ENCODE assay signal across 19 cellular contexts in the genomic region with DNA sequence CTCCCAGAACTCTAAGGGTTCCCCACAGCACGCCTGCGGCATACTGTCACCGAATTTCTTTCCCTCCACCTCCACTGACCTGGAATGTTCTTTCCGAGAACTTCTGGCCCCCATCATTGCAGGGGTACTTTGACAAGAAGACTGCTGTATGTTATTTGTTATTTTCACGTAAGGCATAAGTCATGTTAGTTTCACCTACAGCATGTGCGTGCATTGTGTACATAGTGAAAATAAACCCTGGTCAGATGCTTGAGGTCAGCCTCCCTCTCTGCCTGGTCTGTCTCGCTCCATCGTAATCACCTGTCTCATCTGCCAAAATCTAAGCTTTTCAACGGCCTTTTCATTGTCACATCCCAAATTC. TPM values are rescaled to one million over a fixed set of nuclear protein-coding genes. Genes with fewer than 3 reads are reported as not detected.
DNase-seq lines count a peak whose midpoint lies in the region; ATAC-seq and TF ChIP-seq lines count a peak whose summit lies in the region.
"Had no signal": no experiment of that assay in that cellular context is flagged by ENCODE, and none has a peak within 500 bp of the region (broad histone marks: within the 10 kb centered on the region; RNA-seq: fewer than 3 reads in every experiment).

No MANE protein-coding gene starts in this region.

- intact Hi-C loops in right lobe of liver (cut with DNase I), result no loop called here

- peak overlapping the region in 2 of 3 donors; percentile 91 to 94 for H3K4me3 ChIP-seq in right lobe of liver
- H3K4me3 ChIP-seq: GM23248, HAP-1 had no signal

- H3K4me1 ChIP-seq in right lobe of liver, result peaks cover 0 to 48% (median 15%) of the 10 kb centered on the region in 4 donors
- H3K4me1 ChIP-seq: HAP-1 had no signal

- H3K36me3 ChIP-seq in right lobe of liver, result peaks cover 0 to 14% (median 0%) of the 10 kb centered on the region in 4 donors
- H3K36me3 ChIP-seq: HAP-1 had no signal

- H3K27me3 ChIP-seq in right lobe of liver, result no peaks in the 10 kb centered on the region

- TF ChIP-seq POLR2A in right lobe of liver (IDR thresholded peaks at IDR 0.05), result no peak

- peak overlapping the region; percentile 82 to 95 (median 92) for H3K27ac ChIP-seq in right lobe of liver
- H3K27ac ChIP-seq: C4-2B, GM23248 had no signal

- ATAC-seq in right lobe of liver (peak in 1 of 4 donors; percentile 4), GM19455 (IDR thresholded peaks at IDR 0.05; ENCODE audit: unreplicated experiment) (no peak)

- no peak for TF ChIP-seq CTCF in GM10248 (IDR thresholded peaks at IDR 0.05; ENCODE audit: control extremely low read depth, extremely low read depth, low read depth, missing control alignments)
- TF ChIP-seq CTCF in GM20000 (IDR thresholded peaks at IDR 0.05; ENCODE audit: extremely low read depth, missing control alignments), result no peak
- no peak for TF ChIP-seq CTCF in right lobe of liver (IDR thresholded peaks at IDR 0.05)

- POLR2A ChIA-PET in GM10248 (lab: Yijun Ruan, JAX), result no interaction called here

- peak; percentile 1 for DNase-seq in GM10248 (ENCODE audit: extremely low spot score)
- DNase-seq in GM20000 (ENCODE audit: low spot score), result peak; percentile 1
- DNase-seq in iPS-NIHi7 (ENCODE audit: extremely low spot score), result peak; percentile 2
- no peak for DNase-seq in right lobe of liver
- DNase-seq in mucosa of gallbladder (ENCODE audit: low spot score), result no peak
- DNase-seq in SIG-M5 (lab: John Stamatoyannopoulos, UW), result no peak
- DNase-seq: ACHN; AML-193; CD4-positive, alpha-beta T cell; DMS153; DMS79; GDM1; GM23248; KBM-7 had no signal

- H3K9me3 ChIP-seq in right lobe of liver, result no peaks in the 10 kb centered on the region
- H3K9me3 ChIP-seq: HAP-1 had no signal

- CTCF ChIA-PET in GM10248 (lab: Yijun Ruan, JAX), result no interaction called here

- WGBS in right lobe of liver (ENCODE audit: insufficient coverage, low coverage, low lambda C conversion rate, missing lambda C conversion rate), result 41% methylated on average over 9 of the region's 9 CpGs

RNA-seq across cellular contexts. Expression of a gene that starts 4.1 kb away (rescaled TPM):
- total RNA-seq in right lobe of liver (100 to 1,000 TPM in 1 of 6 experiments, 10 to 100 TPM in 5; 30.1 to 116 (median 49.0) TPM), mucosa of gallbladder (2.6 TPM)
- total RNA-seq: CD4-positive, alpha-beta T cell; Daoy; GM23248; H4 had no signal

RNA-seq across cellular contexts. Expression of a gene that starts 4.2 kb away (rescaled TPM):
- 10 to 100 TPM; 15.3 to 63.5 (median 35.4) TPM for total RNA-seq in right lobe of liver
- total RNA-seq in mucosa of gallbladder, result 3.1 TPM
- total RNA-seq: CD4-positive, alpha-beta T cell; Daoy; GM23248; H4 had no signal

Comparison
In these comparisons a context has a peak if more than half of its experiments do, and no peak if none do; other contexts are left out.
1. DNase-seq: peak in GM10248 (single experiment), GM20000 (single experiment) and iPS-NIHi7 (single experiment); none in right lobe of liver (0 of 3), mucosa of gallbladder (single experiment) and SIG-M5 (single experiment).